8 cellular contexts compared by ENCODE assay signal in the genomic region with DNA sequence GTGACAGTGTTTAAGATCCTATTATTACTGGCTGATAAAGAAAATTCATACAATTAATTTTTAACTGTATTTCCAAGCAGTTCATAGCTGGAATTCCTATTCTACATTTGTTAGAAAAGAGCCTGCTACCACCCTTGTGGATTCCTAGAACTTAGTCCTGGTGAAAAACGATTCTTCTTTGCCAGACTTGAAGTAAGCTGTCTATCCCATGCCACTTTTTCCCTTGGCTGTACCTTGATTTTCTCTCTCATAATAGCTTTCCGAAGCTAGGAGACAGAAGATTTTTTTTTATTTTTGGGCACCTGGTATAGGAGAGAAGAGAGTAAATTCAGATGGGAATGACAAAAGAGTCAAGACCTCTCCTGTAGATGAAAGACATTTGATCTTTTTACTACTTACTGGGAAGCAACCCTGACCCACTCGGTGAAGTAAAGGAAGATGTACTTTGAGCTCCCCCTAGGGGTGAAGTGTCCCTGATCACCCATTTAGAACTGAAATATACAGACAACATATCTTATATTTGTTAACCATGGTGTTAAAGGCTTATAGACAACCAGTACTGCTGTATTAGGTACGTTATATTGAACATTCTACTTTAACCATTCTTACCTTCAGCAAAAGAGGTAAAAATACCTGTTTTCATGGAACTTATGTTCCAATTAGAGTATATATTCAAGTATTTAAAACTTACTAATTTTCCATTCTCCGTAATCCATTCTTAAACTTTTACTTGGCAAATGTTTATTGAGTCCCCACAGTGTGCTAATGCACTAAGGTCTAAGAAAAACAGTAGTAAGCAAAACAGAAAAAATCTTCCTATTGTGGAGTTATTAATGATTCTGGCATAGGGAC. TPM values are rescaled to one million over a fixed set of nuclear protein-coding genes. Genes with fewer than 3 reads are reported as not detected.
DNase-seq lines count a peak whose midpoint lies in the region; ATAC-seq, FAIRE-seq and TF ChIP-seq lines count a peak whose summit lies in the region.

No MANE protein-coding gene starts in this region.

- H3K27ac Mint-ChIP-seq in T-helper 17 cell (no peak overlapping the region), immature natural killer cell (no peak overlapping the region)

- peak; percentile 65 to 67 for TF ChIP-seq RAD21 in A549 (conservative IDR thresholded peaks at IDR 0.05 in 1 of 2, IDR thresholded peaks at IDR 0.05 in 1 of 2)

- H3K36me3 Mint-ChIP-seq in T-helper 17 cell (ENCODE audit: low read depth) (peaks cover 8% of the 10 kb centered on the region), immature natural killer cell (peaks cover 4 to 13% (median 5%) of the 10 kb centered on the region in 3 donors)

- FAIRE-seq in A549 (lab: Jason Lieb, UNC) (peak; percentile 13), GM12892 (lab: Jason Lieb, UNC) (peak; percentile 87)

- H3K9me3 ChIP-seq in A549 (no peaks in the 10 kb centered on the region), T-helper 17 cell (ENCODE audit: control insufficient read depth, low read length, poor library complexity, severe bottlenecking) (no peaks in the 10 kb centered on the region), body of pancreas (no peaks in the 10 kb centered on the region)

- H3K4me3 Mint-ChIP-seq in T-helper 17 cell (no peak overlapping the region), immature natural killer cell (no peak overlapping the region)

- no peaks in the 10 kb centered on the region for H3K27me3 Mint-ChIP-seq in T-helper 17 cell
- peaks cover 0 to 2% (median 0%) of the 10 kb centered on the region in 3 donors for H3K27me3 Mint-ChIP-seq in immature natural killer cell (ENCODE audit: low read depth in 3 of 3)

- H3K4me3 ChIP-seq in A549 (no peak overlapping the region), body of pancreas (no peak overlapping the region)

- intact Hi-C loops in body of pancreas (cut with DNase I) = no loop called here

- ATAC-seq in A549 = peak; percentile 98 to 99
- ATAC-seq in HG02759 (IDR thresholded peaks at IDR 0.05; ENCODE audit: unreplicated experiment) = peak; percentile 96
- peak; percentile 95 for ATAC-seq in T-helper 17 cell
- ATAC-seq in body of pancreas = peak; percentile 81

- 30% methylated on average over 5 of the region's 5 CpGs for WGBS in A549 (ENCODE audit: missing lambda C conversion rate)
- 35 to 36% methylated on average over 5 of the region's 5 CpGs for WGBS in body of pancreas, 2 donors

- peak; percentile 37 to 72 for DNase-seq in A549 (ENCODE audit: low read depth in 1 of 2, low spot score in 1 of 2)
- peak; percentile 11 for DNase-seq in GM12892 (ENCODE audit: insufficient read length)
- DNase-seq in NCI-H1092 (lab: John Stamatoyannopoulos, UW) = peak; percentile 41
- peak in 2 of 3 donors; percentile 10 to 46 for DNase-seq in T-helper 17 cell
- DNase-seq in body of pancreas = peak; percentile 58 to 78 (median 68)
- DNase-seq in immature natural killer cell = peak; percentile 45 to 62 (median 54)
- DNase-seq in stimulated activated CD4-positive, alpha-beta T cell treated with anti-CD3 and anti-CD28 coated beads, Interleukin-15, amount 100 ng/mL, for 24 hours = peak; percentile 58

- POLR2A ChIA-PET in A549 (lab: Yijun Ruan, JAX) = interaction anchor here (1.0 kb wide), 1 partner anchor 55 kb away, joined by 3 read pairs; a partner anchor contains a TSS

- H3K4me2 ChIP-seq in A549 = peak overlapping the region; percentile 33; the same call in 2 of the 3 replicates

- no peak for TF ChIP-seq EP300 in A549 (IDR thresholded peaks at IDR 0.05)

- H3K36me3 ChIP-seq in body of pancreas (replicated peaks in 1 of 2; ENCODE audit: insufficient read depth in 1 of 2, low read depth in 2 of 2) = no peaks in the 10 kb centered on the region

- H3K4me1 Mint-ChIP-seq in T-helper 17 cell (peaks cover 20% of the 10 kb centered on the region), immature natural killer cell (peaks cover 18 to 36% of the 10 kb centered on the region in 2 donors)

- no peaks in the 10 kb centered on the region for H3K27me3 ChIP-seq in body of pancreas

- TF ChIP-seq CTCF in A549 (IDR thresholded peaks at IDR 0.05) (peak; percentile 77), body of pancreas (IDR thresholded peaks at IDR 0.05) (peak; percentile 39 to 70 (median 64))

- H3K9me3 Mint-ChIP-seq in immature natural killer cell = no peaks in the 10 kb centered on the region

- TF ChIP-seq POLR2A in A549 (IDR thresholded peaks at IDR 0.05; ENCODE audit: low read length) (no peak), GM12892 (IDR thresholded peaks at IDR 0.05; ENCODE audit: low read depth, low read length) (no peak), body of pancreas (IDR thresholded peaks at IDR 0.05) (no peak)

- H3K4me1 ChIP-seq in A549 (peaks cover 3% of the 10 kb centered on the region; the same call in 1 of the 3 replicates), body of pancreas (no peaks in the 10 kb centered on the region)

- H3K27ac ChIP-seq in A549 = no peak overlapping the region
- no peak overlapping the region for H3K27ac ChIP-seq in body of pancreas

- CTCF ChIA-PET in A549 (lab: Yijun Ruan, JAX) = interaction anchor here (0.5 to 2.5 kb wide), 22 partner anchors 8 to 1143 kb away, joined by 3 to 14 read pairs (median 4); a partner anchor contains a TSS

TF ChIP-seq in A549, 52 proteins besides CTCF, POLR2A, EP300 and RAD21:
- TF ChIP-seq BHLHE40 (IDR thresholded peaks at IDR 0.05; ENCODE audit: low read depth, low read length) (no peak), SMC3 (IDR thresholded peaks at IDR 0.05) (peak; percentile 31; the same call in 2 of the 3 replicates)

RNA-seq across cellular contexts. Expression of a gene that starts 36.2 kb away (rescaled TPM):
- polyA plus RNA-seq in A549 (2011; rRNA removed) = 20.6 and 25.0 TPM in 2 replicates
- polyA plus RNA-seq in A549 (2012; cell fraction: cytosol; rRNA removed) = 4.5 and 4.6 TPM in 2 replicates
- polyA plus RNA-seq in A549 (2012; cell fraction: nucleus; rRNA removed) = 1.8 and 2.3 TPM in 2 replicates
- 16.9 to 18.5 TPM (median 18.2 TPM) in 3 replicates for polyA plus RNA-seq in A549 (2017; fragmentation: RNase III; extraction: RNeasy Plus Mini Kit Qiagen cat#74134 plus additional on column Dnase treatment)
- polyA minus RNA-seq in A549 (2011; rRNA and poly(A)+ RNA removed) = 13.7 and 18.3 TPM in 2 replicates
- polyA plus RNA-seq in GM12892 (2012; ENCODE audit: missing spikeins) = 23.7 TPM
- 10 to 100 TPM; 27.8 to 44.2 TPM for total RNA-seq in T-helper 17 cell
- total RNA-seq in body of pancreas = 10 to 100 TPM in 1 of 2 donors, 1 to 10 TPM in 1; 9.6 to 10.6 TPM
- polyA plus RNA-seq in immature natural killer cell = 10 to 100 TPM; 29.6 to 36.8 (median 30.2) TPM

RNA-seq across cellular contexts. Expression of a gene that starts 54.5 kb away (rescaled TPM):
- polyA plus RNA-seq in A549 (2011; rRNA removed) = 4.4 and 5.4 TPM in 2 replicates
- polyA plus RNA-seq in A549 (2012; cell fraction: cytosol; rRNA removed) = 0.70 and 0.97 TPM in 2 replicates
- polyA plus RNA-seq in A549 (2012; cell fraction: nucleus; rRNA removed) = 0.86 and 1.1 TPM in 2 replicates
- 3.1 to 3.5 TPM (median 3.2 TPM) in 3 replicates for polyA plus RNA-seq in A549 (2017; fragmentation: RNase III; extraction: RNeasy Plus Mini Kit Qiagen cat#74134 plus additional on column Dnase treatment)
- 2.9 and 3.9 TPM in 2 replicates for polyA minus RNA-seq in A549 (2011; rRNA and poly(A)+ RNA removed)
- 13.6 TPM for polyA plus RNA-seq in GM12892 (2012; ENCODE audit: missing spikeins)
- 10 to 100 TPM; 12.6 to 16.1 TPM for total RNA-seq in T-helper 17 cell
- total RNA-seq in body of pancreas = 1 to 10 TPM; 4.3 to 7.0 TPM
- polyA plus RNA-seq in immature natural killer cell = 10 to 100 TPM in 1 of 3 donors, 1 to 10 TPM in 2; 7.0 to 13.6 (median 7.5) TPM

RNA-seq across cellular contexts. Expression of a gene that starts 54.7 kb away (rescaled TPM):
- 136 and 141 TPM in 2 replicates for polyA plus RNA-seq in A549 (2011; rRNA removed)
- 31.9 and 36.6 TPM in 2 replicates for polyA plus RNA-seq in A549 (2012; cell fraction: cytosol; rRNA removed)
- polyA plus RNA-seq in A549 (2012; cell fraction: nucleus; rRNA removed) = 13.3 and 16.2 TPM in 2 replicates
- polyA plus RNA-seq in A549 (2017; fragmentation: RNase III; extraction: RNeasy Plus Mini Kit Qiagen cat#74134 plus additional on column Dnase treatment) = 40.4 to 44.5 TPM (median 43.8 TPM) in 3 replicates
- 78.4 and 81.1 TPM in 2 replicates for polyA minus RNA-seq in A549 (2011; rRNA and poly(A)+ RNA removed)
- polyA plus RNA-seq in GM12892 (2012; ENCODE audit: missing spikeins) = 46.1 TPM
- 10 to 100 TPM; 73.8 to 95.8 TPM for total RNA-seq in T-helper 17 cell
- 10 to 100 TPM; 38.6 to 44.4 TPM for total RNA-seq in body of pancreas
- polyA plus RNA-seq in immature natural killer cell = 100 to 1,000 TPM in 1 of 3 donors, 10 to 100 TPM in 2; 77.5 to 105 (median 81.8) TPM

Comparison
In these comparisons a context has a peak if more than half of its experiments do, and no peak if none do; other contexts are left out.
1. DNase-seq: peak in every context shown above with its lines; median percentile 68 in body of pancreas; 58 in stimulated activated CD4-positive, alpha-beta T cell treated with anti-CD3 and anti-CD28 coated beads, Interleukin-15, amount 100 ng/mL, for 24 hours; 54 in A549; 54 in immature natural killer cell; 41 in NCI-H1092; 28 in T-helper 17 cell; 11 in GM12892.